Comparison of ENCODE assay signal across 17 cellular contexts in the genomic region with DNA sequence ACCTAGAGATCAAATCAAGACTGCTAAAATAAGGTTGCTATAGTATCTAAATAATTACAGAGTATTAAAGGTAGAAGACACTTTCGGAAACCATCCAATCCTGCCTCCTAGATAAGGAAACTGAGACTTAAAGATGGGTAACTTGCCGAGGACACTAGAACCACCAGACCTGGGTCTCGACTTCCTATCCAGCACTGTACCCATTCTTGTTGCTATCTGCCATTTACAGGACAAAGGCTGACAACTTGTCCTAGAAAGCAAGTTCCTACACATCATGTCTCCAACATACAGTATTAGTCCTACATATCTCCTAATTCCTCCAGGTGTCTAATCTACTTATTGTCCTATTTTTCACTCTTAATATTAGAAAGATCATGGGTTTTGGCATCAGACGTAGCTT. TPM values are rescaled to one million over a fixed set of nuclear protein-coding genes. Genes with fewer than 3 reads are reported as not detected.
DNase-seq lines count a peak whose midpoint lies in the region; ATAC-seq, FAIRE-seq and TF ChIP-seq lines count a peak whose summit lies in the region.
"Had no signal": no experiment of that assay in that cellular context is flagged by ENCODE, and none has a peak within 500 bp of the region (broad histone marks: within the 10 kb centered on the region; RNA-seq: fewer than 3 reads in every experiment).

No MANE protein-coding gene starts in this region.

- no peak overlapping the region for H3K4me3 ChIP-seq in SK-N-SH (ENCODE audit: low read depth in 2 of 2, low read length in 1 of 2)
- no peak overlapping the region for H3K4me3 ChIP-seq in endothelial cell of umbilical vein (replicated peaks in 1 of 3; ENCODE audit: insufficient read depth in 1 of 3, low read depth in 1 of 3, low read length in 3 of 3)
- no peak overlapping the region for H3K4me3 ChIP-seq in thyroid gland (replicated peaks in 1 of 3)
- H3K4me3 ChIP-seq: prostate gland had no signal

- H3K4me1 ChIP-seq in SK-N-SH (ENCODE audit: control insufficient read depth in 1 of 2, insufficient read depth in 2 of 2, low read depth in 1 of 2, low read length in 1 of 2): peaks cover 0 to 14% of the 10 kb centered on the region in 2 experiments; a peak in 2 of 4 replicates
- H3K4me1 ChIP-seq in endothelial cell of umbilical vein (ENCODE audit: control insufficient read depth, extremely low read depth, insufficient read depth, low read length): peaks cover 29% of the 10 kb centered on the region
- H3K4me1 ChIP-seq in thyroid gland: peaks cover 33 to 65% of the 10 kb centered on the region in 2 donors

- peaks cover 0 to 6% of the 10 kb centered on the region in 2 experiments for H3K36me3 ChIP-seq in SK-N-SH (replicated peaks in 1 of 2; ENCODE audit: control insufficient read depth in 1 of 2, insufficient read depth in 2 of 2, low read length in 1 of 2)
- H3K36me3 ChIP-seq in KOPT-K1 (ENCODE audit: insufficient read depth, low read length): no peaks in the 10 kb centered on the region
- no peaks in the 10 kb centered on the region for H3K36me3 ChIP-seq in endothelial cell of umbilical vein (ENCODE audit: control insufficient read depth in 2 of 2, extremely low read depth in 1 of 2, insufficient read depth in 2 of 2, low read length in 2 of 2)
- H3K36me3 ChIP-seq in thyroid gland: no peaks in the 10 kb centered on the region
- H3K36me3 ChIP-seq: prostate gland had no signal

- DNase-seq in SK-N-SH (no peak), endothelial cell of umbilical vein (ENCODE audit: low read depth, low spot score) (no peak), thyroid gland (no peak), nephron progenitor cell (no peak), GM13977 (ENCODE audit: low spot score) (no peak)
- DNase-seq: activated CD4-positive, CD25-positive, alpha-beta regulatory T cell; activated gamma-delta T cell; NCI-H1105 treated with DMSO at 0.1 percent for 48 hours; NCI-H2171; substantia nigra; T-cell had no signal

- intact Hi-C loops in endothelial cell of umbilical vein (cut with micrococcal nuclease) (no loop called here), thyroid gland (cut with DNase I) (no loop called here)

- no peaks in the 10 kb centered on the region for H3K9me3 Mint-ChIP-seq in nephron progenitor cell
- H3K9me3 Mint-ChIP-seq: T-cell had no signal

- no peak for TF ChIP-seq POLR2A in endothelial cell of umbilical vein (IDR thresholded peaks at IDR 0.05; ENCODE audit: low read depth, low read length)
- TF ChIP-seq POLR2A in thyroid gland (IDR thresholded peaks at IDR 0.05): no peak

- H3K4me3 Mint-ChIP-seq in nephron progenitor cell: no peak overlapping the region
- H3K4me3 Mint-ChIP-seq: T-cell had no signal

- H2AFZ ChIP-seq in SK-N-SH (ENCODE audit: low read depth): no peak overlapping the region
- no peak overlapping the region for H2AFZ ChIP-seq in endothelial cell of umbilical vein (ENCODE audit: low read depth, low read length)

- no peak overlapping the region for H3K27ac Mint-ChIP-seq in nephron progenitor cell
- H3K27ac Mint-ChIP-seq: T-cell had no signal

- BruUV-seq in endothelial cell of umbilical vein (replicated peaks; lab: Mats Ljungman, UMichigan): no TSS peak

- CTCF ChIA-PET in SK-N-SH (lab: Yijun Ruan, JAX) (interaction anchor here (0.9 to 1.1 kb wide), 2 partner anchors 9 to 38 kb away, joined by 3 read pairs; partner anchors contain the start of genes STRADB and TRAK2), endothelial cell of umbilical vein (lab: Charles Lee) (interaction anchor here (1.0 to 2.5 kb wide), 4 partner anchors 12 to 181 kb away, joined by 3 to 8 read pairs (median 4); no protein-coding TSS in a partner anchor)

- no peaks in the 10 kb centered on the region for H3K9me1 ChIP-seq in endothelial cell of umbilical vein (replicated peaks; ENCODE audit: control insufficient read depth, extremely low read depth, insufficient read depth, low read length)

- peaks cover 17% of the 10 kb centered on the region for H3F3A ChIP-seq in SK-N-SH (replicated peaks; ENCODE audit: insufficient read depth)

- WGBS in SK-N-SH (ENCODE audit: low lambda C conversion rate): 59% methylated on average over 4 of the region's 4 CpGs
- WGBS in thyroid gland, 2 donors: 63 to 65% methylated on average over 4 of the region's 4 CpGs

- H3K27ac ChIP-seq in SK-N-SH (ENCODE audit: low read depth in 2 of 2, low read length in 1 of 2) (peak overlapping the region in 1 of 2 experiments; percentile 56; a peak in 2 of 4 replicates), KOPT-K1 (ENCODE audit: low read depth, low read length, poor library complexity, severe bottlenecking) (peak overlapping the region; percentile 26), endothelial cell of umbilical vein (ENCODE audit: insufficient read depth, low read depth, low read length) (peak overlapping the region; percentile 70), thyroid gland (peak overlapping the region; percentile 68 to 83 (median 79))
- H3K27ac ChIP-seq: 22Rv1, prostate gland had no signal

- no peak overlapping the region for H3K9ac ChIP-seq in SK-N-SH
- peak overlapping the region; percentile 47 for H3K9ac ChIP-seq in endothelial cell of umbilical vein (replicated peaks; ENCODE audit: extremely low read depth, insufficient read depth, low read length)

- H3K27me3 ChIP-seq in SK-N-SH (ENCODE audit: insufficient read depth) (no peaks in the 10 kb centered on the region), endothelial cell of umbilical vein (ENCODE audit: control insufficient read depth in 2 of 2, insufficient read depth in 2 of 2, low read length in 2 of 2) (no peaks in the 10 kb centered on the region), thyroid gland (no peaks in the 10 kb centered on the region)

- H3K9me3 ChIP-seq in SK-N-SH (0 out of 2 replicates have a peak, but pooled peaks cover 3% of the 10 kb centered on the region), KOPT-K1 (ENCODE audit: insufficient read depth, low read length, poor library complexity, severe bottlenecking) (no peaks in the 10 kb centered on the region), endothelial cell of umbilical vein (replicated peaks; ENCODE audit: control insufficient read depth, insufficient read depth, low read length) (no peaks in the 10 kb centered on the region), thyroid gland (no peaks in the 10 kb centered on the region)
- H3K9me3 ChIP-seq: prostate gland had no signal

- dilution Hi-C loops in endothelial cell of umbilical vein (cut with MboI; ENCODE audit: extremely low pct_ligation_motif_present, low sequenced_read_pairs): no loop called here

- H3K4me2 ChIP-seq in SK-N-SH (peak overlapping the region; percentile 66), endothelial cell of umbilical vein (ENCODE audit: insufficient read depth, low read length) (peak overlapping the region; percentile 89)

- POLR2A ChIA-PET in SK-N-SH (lab: Yijun Ruan, JAX) (no interaction called here), endothelial cell of umbilical vein (lab: Charles Lee) (no interaction called here)

- no peaks in the 10 kb centered on the region for H3K9me2 ChIP-seq in SK-N-SH

- no peaks in the 10 kb centered on the region for H3K4me1 Mint-ChIP-seq in nephron progenitor cell

- TF ChIP-seq EP300 in SK-N-SH (IDR thresholded peaks at IDR 0.05; ENCODE audit: borderline replicate concordance in 1 of 2, low read depth in 1 of 2, low read length in 1 of 2): no peak

- in situ Hi-C loops in GM13977 (cut with MboI; ENCODE audit: low pct_unique_long_range_greater_than_20kb, low sequenced_read_pairs, unreplicated experiment): no loop called here

- peaks cover 7% of the 10 kb centered on the region for H3K36me3 Mint-ChIP-seq in nephron progenitor cell (ENCODE audit: low read depth)

- peaks cover 63% of the 10 kb centered on the region for H3K79me2 ChIP-seq in SK-N-SH (ENCODE audit: insufficient read depth)
- peaks cover 20% of the 10 kb centered on the region for H3K79me2 ChIP-seq in endothelial cell of umbilical vein (ENCODE audit: control insufficient read depth, insufficient read depth, low read length)

- H4K20me1 ChIP-seq in SK-N-SH (ENCODE audit: insufficient read depth) (peaks cover 3% of the 10 kb centered on the region; the same call in 1 of the 2 replicates), endothelial cell of umbilical vein (replicated peaks; ENCODE audit: control insufficient read depth, extremely low read depth, insufficient read depth, low read length) (no peaks in the 10 kb centered on the region)

- no peak for TF ChIP-seq CTCF in SK-N-SH (IDR thresholded peaks at IDR 0.05)
- TF ChIP-seq CTCF in endothelial cell of umbilical vein (IDR thresholded peaks at IDR 0.05; ENCODE audit: extremely low read depth in 1 of 2, insufficient read depth in 1 of 2, low read depth in 1 of 2, low read length in 2 of 2): no peak
- TF ChIP-seq CTCF in thyroid gland (IDR thresholded peaks at IDR 0.05): no peak
- TF ChIP-seq CTCF in nephron progenitor cell (IDR thresholded peaks at IDR 0.05): no peak
- TF ChIP-seq CTCF in GM13977 (IDR thresholded peaks at IDR 0.05; ENCODE audit: extremely low read depth, insufficient read depth, missing control alignments): no peak

- ATAC-seq in SK-N-SH treated with all-trans-retinoic acid at 6 μM for 48 hours: no peak
- no peak for ATAC-seq in GM19467 (IDR thresholded peaks at IDR 0.05; ENCODE audit: unreplicated experiment)

- TF ChIP-seq RAD21 in SK-N-SH (IDR thresholded peaks at IDR 0.05; ENCODE audit: low read length): no peak

- H3K27me3 Mint-ChIP-seq in nephron progenitor cell (ENCODE audit: low read depth, poor library complexity): no peaks in the 10 kb centered on the region
- H3K27me3 Mint-ChIP-seq: naive thymus-derived CD8-positive, alpha-beta T cell; T-cell had no signal

- no peak for FAIRE-seq in endothelial cell of umbilical vein (lab: Jason Lieb, UNC)

RNA-seq across cellular contexts. Expression of gene TRAK2, which starts 37.7 kb away (rescaled TPM):
- polyA plus RNA-seq in SK-N-SH (2012; rRNA removed) (10.4 and 14.6 TPM in 2 replicates), endothelial cell of umbilical vein (9.1 and 9.7 TPM in 2 replicates)
- polyA plus RNA-seq in SK-N-SH (2012; cell fraction: cytosol; rRNA removed): 15.7 and 16.1 TPM in 2 replicates
- 7.5 and 14.7 TPM in 2 replicates for polyA plus RNA-seq in SK-N-SH (2012; cell fraction: nucleus; rRNA removed)
- total RNA-seq in endothelial cell of umbilical vein (35.7 and 38.5 TPM in 2 replicates), thyroid gland (10 to 100 TPM; 71.7 to 89.6 (median 79.7) TPM)
- 10.7 and 11.1 TPM in 2 replicates for polyA plus RNA-seq in endothelial cell of umbilical vein (2011; cell fraction: cytosol; rRNA removed)
- polyA plus RNA-seq in endothelial cell of umbilical vein (2011; cell fraction: nucleus; rRNA removed): 14.3 and 15.1 TPM in 2 replicates
- 15.9 and 23.1 TPM in 2 replicates for polyA plus RNA-seq in endothelial cell of umbilical vein (2012)
- 35.1 and 36.8 TPM in 2 replicates for polyA minus RNA-seq in endothelial cell of umbilical vein
- polyA minus RNA-seq in endothelial cell of umbilical vein (2011; cell fraction: cytosol; rRNA and poly(A)+ RNA removed): 10.1 TPM
- polyA minus RNA-seq in endothelial cell of umbilical vein (2011; cell fraction: nucleus; rRNA and poly(A)+ RNA removed): 24.1 and 27.3 TPM in 2 replicates

RNA-seq across cellular contexts. Expression of gene STRADB, which starts 38.0 kb away (rescaled TPM):
- polyA plus RNA-seq in SK-N-SH (2012; rRNA removed): 27.0 and 33.6 TPM in 2 replicates
- polyA plus RNA-seq in SK-N-SH (2012; cell fraction: cytosol; rRNA removed): 36.9 and 37.8 TPM in 2 replicates
- 22.3 and 42.9 TPM in 2 replicates for polyA plus RNA-seq in SK-N-SH (2012; cell fraction: nucleus; rRNA removed)
- 16.6 and 16.8 TPM in 2 replicates for total RNA-seq in endothelial cell of umbilical vein
- polyA plus RNA-seq in endothelial cell of umbilical vein: 5.3 and 6.9 TPM in 2 replicates
- 6.9 and 7.2 TPM in 2 replicates for polyA plus RNA-seq in endothelial cell of umbilical vein (2011; cell fraction: cytosol; rRNA removed)
- polyA plus RNA-seq in endothelial cell of umbilical vein (2011; cell fraction: nucleus; rRNA removed): 10.5 and 11.7 TPM in 2 replicates
- polyA plus RNA-seq in endothelial cell of umbilical vein (2012): 12.9 and 15.6 TPM in 2 replicates
- polyA minus RNA-seq in endothelial cell of umbilical vein: 11.3 and 17.7 TPM in 2 replicates
- polyA minus RNA-seq in endothelial cell of umbilical vein (2011; cell fraction: cytosol; rRNA and poly(A)+ RNA removed): 8.4 TPM
- polyA minus RNA-seq in endothelial cell of umbilical vein (2011; cell fraction: nucleus; rRNA and poly(A)+ RNA removed): 4.3 and 8.0 TPM in 2 replicates
- 10 to 100 TPM; 25.6 to 41.9 (median 31.4) TPM for total RNA-seq in thyroid gland

RNA-seq across cellular contexts. Expression of gene FLACC1, which starts 56.4 kb away (rescaled TPM):
- polyA plus RNA-seq in SK-N-SH (2012; rRNA removed): 0.35 and 0.44 TPM in 2 replicates
- 0.20 and 0.39 TPM in 2 replicates for polyA plus RNA-seq in SK-N-SH (2012; cell fraction: cytosol; rRNA removed)
- polyA plus RNA-seq in SK-N-SH (2012; cell fraction: nucleus; rRNA removed): 1.2 and 2.0 TPM in 2 replicates
- 1.4 TPM in 2 replicates for total RNA-seq in endothelial cell of umbilical vein
- 0.11 and 0.14 TPM in 2 replicates for polyA plus RNA-seq in endothelial cell of umbilical vein
- polyA plus RNA-seq in endothelial cell of umbilical vein (2011; cell fraction: cytosol; rRNA removed): 0.15 and 0.21 TPM in 2 replicates
- 1.7 and 1.9 TPM in 2 replicates for polyA plus RNA-seq in endothelial cell of umbilical vein (2011; cell fraction: nucleus; rRNA removed)
- 0.30 and 1.0 TPM in 2 replicates for polyA plus RNA-seq in endothelial cell of umbilical vein (2012)
- 0.19 TPM in 1 of 2 replicates, not detected in the other for polyA minus RNA-seq in endothelial cell of umbilical vein
- not detected for polyA minus RNA-seq in endothelial cell of umbilical vein (2011; cell fraction: cytosol; rRNA and poly(A)+ RNA removed)
- polyA minus RNA-seq in endothelial cell of umbilical vein (2011; cell fraction: nucleus; rRNA and poly(A)+ RNA removed): 1.4 and 1.5 TPM in 2 replicates
- total RNA-seq in thyroid gland: 1 to 10 TPM; 2.3 to 5.0 (median 3.4) TPM
